ENCODE assay signal across 1 cellular context in genomic region chr6:74873911-74874310, GRCh38.
TF ChIP-seq lines count a peak whose summit lies in the region.

No MANE protein-coding gene starts in this region.

TF ChIP-seq in IMR-90, 13 proteins besides CTCF, POLR2A, EP300 and RAD21 (continued from another document):
- TF ChIP-seq NFE2L2 (IDR thresholded peaks at IDR 0.05; ENCODE audit: low read depth, low read length) (no peak), CEBPB (IDR thresholded peaks at IDR 0.05; ENCODE audit: low read depth, low read length) (no peak), MXI1 (IDR thresholded peaks at IDR 0.05; ENCODE audit: borderline replicate concordance, low read depth, low read length) (no peak), RCOR1 (IDR thresholded peaks at IDR 0.05; ENCODE audit: insufficient replicate concordance, low read length) (no peak), CHD1 (IDR thresholded peaks at IDR 0.05; ENCODE audit: low read depth, low read length) (no peak), MAFK (IDR thresholded peaks at IDR 0.05; ENCODE audit: low read depth, low read length) (no peak), RFX5 (IDR thresholded peaks at IDR 0.05; ENCODE audit: low read depth, low read length) (no peak), SMC3 (IDR thresholded peaks at IDR 0.05; ENCODE audit: low read depth, low read length) (no peak), USF2 (IDR thresholded peaks at IDR 0.05; ENCODE audit: low read depth, low read length) (no peak), ELK1 (IDR thresholded peaks at IDR 0.05; ENCODE audit: borderline replicate concordance, low read depth, low read length) (no peak), BHLHE40 (IDR thresholded peaks at IDR 0.05; ENCODE audit: low read depth, low read length) (no peak), MAZ (IDR thresholded peaks at IDR 0.05; ENCODE audit: borderline replicate concordance, low read depth, low read length) (no peak)
TF ChIP-seq in IMR-90: peak in this region for 0.
